In the genomic region with DNA sequence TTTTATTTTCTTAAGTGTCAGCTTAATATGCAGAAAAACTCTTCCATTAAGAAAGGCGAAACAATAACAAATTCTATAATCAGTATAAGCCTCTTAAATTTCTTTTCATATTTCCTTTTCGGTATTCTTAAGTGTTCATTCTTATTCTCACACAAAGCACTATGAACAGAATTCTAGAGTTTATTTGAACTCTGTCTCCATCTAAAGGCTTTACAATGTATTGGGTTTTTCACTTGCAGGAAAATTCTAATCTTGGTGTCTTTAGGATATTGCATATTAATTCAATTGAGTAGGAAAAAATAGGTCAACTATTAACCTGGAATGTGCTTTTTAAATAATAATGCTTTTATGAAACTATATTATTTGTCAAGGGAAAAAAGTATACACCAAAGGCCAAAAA, we compare ENCODE assay signal across 12 cellular contexts.
A peak's percentile ranks its signal among the peaks of the same experiment; 100 is the strongest.
DNase-seq lines count a peak whose midpoint lies in the region; ATAC-seq and TF ChIP-seq lines count a peak whose summit lies in the region.
"Had no signal": no experiment of that assay in that cellular context is flagged by ENCODE, and none has a peak within 500 bp of the region (broad histone marks: within the 10 kb centered on the region; RNA-seq: fewer than 3 reads in every experiment).

No MANE protein-coding gene starts in this region.

- H3K9me3 Mint-ChIP-seq in activated T-helper 17 cell treated with anti-CD3 and anti-CD28 coated beads, Interleukin-2, amount 50 U/mL, for 72 hours: no peaks in the 10 kb centered on the region
- H3K9me3 Mint-ChIP-seq in CD14-positive monocyte: peaks cover 0 to 2% (median 0%) of the 10 kb centered on the region in 7 donors

- H3K4me1 ChIP-seq in HEK293 (ENCODE audit: control insufficient read depth, insufficient read depth, low read length): no peaks in the 10 kb centered on the region; the same call in 1 of the 2 replicates
- H3K4me1 ChIP-seq: Caco-2, parathyroid adenoma had no signal

- CTCF ChIA-PET in BJ (lab: Yijun Ruan, JAX) (no interaction called here), HEK293 (lab: Yijun Ruan, JAX) (interaction anchor here (1.1 kb wide), 1 partner anchor 9 kb away, joined by 3 read pairs; no protein-coding TSS in a partner anchor)

- no peak overlapping the region for H3K4me3 Mint-ChIP-seq in activated T-helper 17 cell treated with anti-CD3 and anti-CD28 coated beads, Interleukin-2, amount 50 U/mL, for 72 hours
- H3K4me3 Mint-ChIP-seq in CD14-positive monocyte: no peak overlapping the region

- H3K4me1 Mint-ChIP-seq in activated T-helper 17 cell treated with anti-CD3 and anti-CD28 coated beads, Interleukin-2, amount 50 U/mL, for 72 hours: no peaks in the 10 kb centered on the region
- no peaks in the 10 kb centered on the region for H3K4me1 Mint-ChIP-seq in CD14-positive monocyte

- H3K27ac ChIP-seq in HEK293 (ENCODE audit: extremely low read depth, low read depth, low read length): no peak overlapping the region
- H3K27ac ChIP-seq: parathyroid adenoma had no signal

- no peak overlapping the region for H3K27ac Mint-ChIP-seq in activated T-helper 17 cell treated with anti-CD3 and anti-CD28 coated beads, Interleukin-2, amount 50 U/mL, for 72 hours
- no peak overlapping the region for H3K27ac Mint-ChIP-seq in CD14-positive monocyte

- H3K4me3 ChIP-seq in BJ (ENCODE audit: low read depth, low read length): no peak overlapping the region
- no peak overlapping the region for H3K4me3 ChIP-seq in HEK293 (ENCODE audit: low read depth, low read length)
- no peak overlapping the region for H3K4me3 ChIP-seq in kidney epithelial cell (ENCODE audit: low read depth, low read length)

- POLR2A ChIA-PET in BJ (lab: Charles Lee): no interaction called here
- POLR2A ChIA-PET in HEK293 (lab: Yijun Ruan, JAX): no interaction called here

- DNase-seq in BJ (ENCODE audit: low read depth): no peak
- DNase-seq in SHP77 treated with DMSO at 0.1 percent for 48 hours (lab: John Stamatoyannopoulos, UW): peak; percentile 83
- no peak for DNase-seq in kidney epithelial cell (ENCODE audit: low read depth)
- DNase-seq in SIG-M5 treated with dmso at 0.1 percent for 504 hours (lab: John Stamatoyannopoulos, UW; ENCODE audit: unreplicated experiment): no peak
- DNase-seq in SKM-1 (lab: John Stamatoyannopoulos, UW; ENCODE audit: unreplicated experiment): no peak
- no peak for DNase-seq in CD14-positive monocyte (ENCODE audit: low spot score)
- DNase-seq: activated CD8-positive, alpha-beta memory T cell treated with anti-CD3 and anti-CD28 coated beads, Interleukin-2, amount 50 U/mL, for 48 hours; Caco-2; T-helper 2 cell had no signal

- no peaks in the 10 kb centered on the region for H3K36me3 Mint-ChIP-seq in activated T-helper 17 cell treated with anti-CD3 and anti-CD28 coated beads, Interleukin-2, amount 50 U/mL, for 72 hours (ENCODE audit: low read depth)
- H3K36me3 Mint-ChIP-seq in CD14-positive monocyte: peaks cover 20 to 23% of the 10 kb centered on the region in 2 donors

- peaks cover 5% of the 10 kb centered on the region for H3K27me3 Mint-ChIP-seq in activated T-helper 17 cell treated with anti-CD3 and anti-CD28 coated beads, Interleukin-2, amount 50 U/mL, for 72 hours
- H3K27me3 Mint-ChIP-seq in CD14-positive monocyte (ENCODE audit: low read depth in 3 of 3): no peaks in the 10 kb centered on the region

- TF ChIP-seq CTCF in BJ (IDR thresholded peaks at IDR 0.05; ENCODE audit: insufficient read depth, low read depth, low read length): peak; percentile 14; the same call in 1 of the 2 replicates
- TF ChIP-seq CTCF in HEK293 (tag by site-specific recombination; IDR thresholded peaks at IDR 0.05): no peak
- peak; percentile 16 for TF ChIP-seq CTCF in kidney epithelial cell (IDR thresholded peaks at IDR 0.05; ENCODE audit: insufficient read depth, low read length, poor library complexity, severe bottlenecking)
- TF ChIP-seq CTCF in CD14-positive monocyte (IDR thresholded peaks at IDR 0.05): no peak

- no peak for ATAC-seq in activated T-helper 17 cell treated with anti-CD3 and anti-CD28 coated beads, Interleukin-2, amount 50 U/mL, for 72 hours (replicated peaks)

- no peaks in the 10 kb centered on the region for H3K36me3 ChIP-seq in BJ (ENCODE audit: control insufficient read depth, insufficient read depth, low read length)
- no peaks in the 10 kb centered on the region for H3K36me3 ChIP-seq in HEK293 (ENCODE audit: control insufficient read depth in 2 of 2, insufficient read depth in 1 of 2, low read length in 2 of 2)
- H3K36me3 ChIP-seq in kidney epithelial cell (ENCODE audit: control insufficient read depth, insufficient read depth, low read length): no peaks in the 10 kb centered on the region

- intact Hi-C loops in CD14-positive monocyte (cut with micrococcal nuclease): no loop called here

- H3K27me3 ChIP-seq in BJ (ENCODE audit: control insufficient read depth, insufficient read depth, low read length): no peaks in the 10 kb centered on the region
- H3K27me3 ChIP-seq in kidney epithelial cell (ENCODE audit: control insufficient read depth, insufficient read depth, low read length): no peaks in the 10 kb centered on the region

- H3K9me3 ChIP-seq in HEK293 (ENCODE audit: control insufficient read depth, insufficient read depth, low read depth, low read length): no peaks in the 10 kb centered on the region
- H3K9me3 ChIP-seq: Caco-2 had no signal

TF ChIP-seq in HEK293, 187 proteins besides CTCF, POLR2A, EP300 and RAD21:
- peak; percentile 74 for TF ChIP-seq ZNF654 (tag by site-specific recombination; IDR thresholded peaks at IDR 0.05; ENCODE audit: low read depth)
- TF ChIP-seq IKZF3 (tag by site-specific recombination; IDR thresholded peaks at IDR 0.05): no peak
- TF ChIP-seq PRDM4 (tag by site-specific recombination; IDR thresholded peaks at IDR 0.05): no peak
TF ChIP-seq in HEK293: peak in this region for 1.

Comparison
In these comparisons a context has a peak if more than half of its experiments do, and no peak if none do; other contexts are left out.
1. CTCF ChIP-seq: peak in BJ (single experiment) and kidney epithelial cell (single experiment); none in HEK293 (single experiment) and CD14-positive monocyte (single experiment).